ENCODE assay signal across 21 cellular contexts in genomic region chr12:52627395-52628110, GRCh38. TPM values are rescaled to one million over a fixed set of nuclear protein-coding genes. Genes with fewer than 3 reads are reported as not detected.
A peak's percentile ranks its signal among the peaks of the same experiment; 100 is the strongest.
DNase-seq lines count a peak whose midpoint lies in the region; ATAC-seq, FAIRE-seq and TF ChIP-seq lines count a peak whose summit lies in the region.
"Had no signal": no experiment of that assay in that cellular context is flagged by ENCODE, and none has a peak within 500 bp of the region (broad histone marks: within the 10 kb centered on the region; RNA-seq: fewer than 3 reads in every experiment).

No MANE protein-coding gene starts in this region.

- H3K27me3 ChIP-seq in small intestine (ENCODE audit: control insufficient read depth in 2 of 2, insufficient read depth in 2 of 2, low read length in 2 of 2) (no peaks in the 10 kb centered on the region), gastroesophageal sphincter (no peaks in the 10 kb centered on the region), tibial artery (peaks cover 0 to 14% of the 10 kb centered on the region in 2 donors)

- H3K27me3 Mint-ChIP-seq in activated naive CD4-positive, alpha-beta T cell treated with anti-CD3 and anti-CD28 coated beads, Interleukin-2, amount 50 U/mL, for 24 hours, result no peaks in the 10 kb centered on the region

- no peaks in the 10 kb centered on the region for H3K9me3 ChIP-seq in HEK293 (ENCODE audit: control insufficient read depth, insufficient read depth, low read depth, low read length)
- H3K9me3 ChIP-seq in small intestine (ENCODE audit: control insufficient read depth, low read depth), result no peaks in the 10 kb centered on the region
- no peaks in the 10 kb centered on the region for H3K9me3 ChIP-seq in gastroesophageal sphincter
- peaks cover 0 to 4% (median 0%) of the 10 kb centered on the region in 3 donors for H3K9me3 ChIP-seq in tibial artery

- TF ChIP-seq EP300 in gastroesophageal sphincter (IDR thresholded peaks at IDR 0.05), result no peak

- no peak overlapping the region for H3K4me3 ChIP-seq in HEK293 (ENCODE audit: low read depth, low read length)
- H3K4me3 ChIP-seq in small intestine (ENCODE audit: low read depth in 1 of 2, low read length in 2 of 2), result no peak overlapping the region
- H3K4me3 ChIP-seq in gastroesophageal sphincter, result no peak overlapping the region
- no peak overlapping the region for H3K4me3 ChIP-seq in tibial artery

- peak overlapping the region; percentile 77 for H3K4me3 Mint-ChIP-seq in activated naive CD4-positive, alpha-beta T cell treated with anti-CD3 and anti-CD28 coated beads, Interleukin-2, amount 50 U/mL, for 24 hours

- peaks cover 1% of the 10 kb centered on the region for H3K36me3 Mint-ChIP-seq in activated naive CD4-positive, alpha-beta T cell treated with anti-CD3 and anti-CD28 coated beads, Interleukin-2, amount 50 U/mL, for 24 hours
- H3K36me3 Mint-ChIP-seq: CD4-positive, CD25-positive, alpha-beta regulatory T cell had no signal

- ATAC-seq in HG03280 (IDR thresholded peaks at IDR 0.05; ENCODE audit: unreplicated experiment) (no peak), gastroesophageal sphincter (no peak)

- FAIRE-seq in small intestine (lab: Jason Lieb, UNC), result no peak
- FAIRE-seq: HTR-8/SVneo had no signal

- H3K27ac ChIP-seq in HEK293 (ENCODE audit: extremely low read depth, low read depth, low read length) (no peak overlapping the region), small intestine (ENCODE audit: low read depth in 1 of 2, low read length in 1 of 2) (no peak overlapping the region), gastroesophageal sphincter (no peak overlapping the region), tibial artery (no peak overlapping the region)
- H3K27ac ChIP-seq: HL-60 had no signal

- POLR2A ChIA-PET in HEK293 (lab: Yijun Ruan, JAX), result no interaction called here

- H3K36me3 ChIP-seq in HEK293 (ENCODE audit: control insufficient read depth in 2 of 2, insufficient read depth in 1 of 2, low read length in 2 of 2) (no peaks in the 10 kb centered on the region), small intestine (ENCODE audit: control insufficient read depth in 2 of 2, insufficient read depth in 2 of 2, low read length in 2 of 2) (no peaks in the 10 kb centered on the region), gastroesophageal sphincter (no peaks in the 10 kb centered on the region), tibial artery (no peaks in the 10 kb centered on the region)

- DNase-seq in activated naive CD4-positive, alpha-beta T cell treated with anti-CD3 and anti-CD28 coated beads, Interleukin-2, amount 50 U/mL, for 16 hours, result no peak
- peak; percentile 37 for DNase-seq in ecto neural progenitor cell (ENCODE audit: low spot score)
- DNase-seq in small intestine, result peak; percentile 33
- DNase-seq in tibial artery, result no peak
- DNase-seq: Calu3; CD4-positive, CD25-positive, alpha-beta regulatory T cell; H7; NCI-H1105 treated with DMSO at 0.1 percent for 48 hours; NCI-H1930; NCI-H526 treated with DMSO at 0.1 percent for 48 hours; NK-92 treated with Interleukin-12 subunit alpha and Interleukin-12 subunit beta, amount 100 ng/mL, for 24 hours; OCI-M1; SHP77 treated with DMSO at 0.1 percent for 48 hours had no signal

- no peak for TF ChIP-seq POLR2A in gastroesophageal sphincter (IDR thresholded peaks at IDR 0.05)

- peaks cover 93% of the 10 kb centered on the region for H3K4me1 Mint-ChIP-seq in activated naive CD4-positive, alpha-beta T cell treated with anti-CD3 and anti-CD28 coated beads, Interleukin-2, amount 50 U/mL, for 24 hours

- peak overlapping the region; percentile 53 for H3K27ac Mint-ChIP-seq in activated naive CD4-positive, alpha-beta T cell treated with anti-CD3 and anti-CD28 coated beads, Interleukin-2, amount 50 U/mL, for 24 hours
- H3K27ac Mint-ChIP-seq: CD4-positive, CD25-positive, alpha-beta regulatory T cell had no signal

- CTCF ChIA-PET in HEK293 (lab: Yijun Ruan, JAX), result interaction anchor here (0.6 to 1.4 kb wide), 2 partner anchors 252 to 409 kb away, joined by 3 to 4 read pairs; no protein-coding TSS in a partner anchor

- 27 to 52% (median 33%) methylated on average over 2 of the region's 2 CpGs for WGBS in small intestine, 3 donors
- WGBS in gastroesophageal sphincter (ENCODE audit: low coverage in 1 of 2), 2 donors, result 75% methylated on average over 1 of the region's 2 CpGs; no CpG with 5 or more reads in 1 of the 2 donors

- intact Hi-C loops in tibial artery (cut with DNase I; ENCODE audit: low total_unique reads), result no loop called here

- H3K4me1 ChIP-seq in HEK293 (ENCODE audit: control insufficient read depth, insufficient read depth, low read length), result no peaks in the 10 kb centered on the region; the same call in 1 of the 2 replicates
- peaks cover 0 to 2% of the 10 kb centered on the region in 2 donors for H3K4me1 ChIP-seq in small intestine (ENCODE audit: control insufficient read depth in 2 of 2, insufficient read depth in 1 of 2, low read depth in 1 of 2, low read length in 1 of 2)
- H3K4me1 ChIP-seq in gastroesophageal sphincter, result no peaks in the 10 kb centered on the region
- no peaks in the 10 kb centered on the region for H3K4me1 ChIP-seq in tibial artery

- no peak for TF ChIP-seq CTCF in HEK293 (tag by site-specific recombination; IDR thresholded peaks at IDR 0.05)
- no peak for TF ChIP-seq CTCF in gastroesophageal sphincter (IDR thresholded peaks at IDR 0.05)
- no peak for TF ChIP-seq CTCF in tibial artery (IDR thresholded peaks at IDR 0.05)

- no peaks in the 10 kb centered on the region for H3K9me3 Mint-ChIP-seq in activated naive CD4-positive, alpha-beta T cell treated with anti-CD3 and anti-CD28 coated beads, Interleukin-2, amount 50 U/mL, for 24 hours

TF ChIP-seq in HEK293, 187 proteins besides CTCF, POLR2A, EP300 and RAD21:
- TF ChIP-seq INSM2 (tag by site-specific recombination; IDR thresholded peaks at IDR 0.05) (no peak), ZNF423 (tag by site-specific recombination; IDR thresholded peaks at IDR 0.05) (no peak), ZNF777 (tag by site-specific recombination; IDR thresholded peaks at IDR 0.05; ENCODE audit: borderline replicate concordance) (no peak), ZNF302 (tag by site-specific recombination; IDR thresholded peaks at IDR 0.05; ENCODE audit: low read depth) (no peak), ZNF701 (tag by site-specific recombination; IDR thresholded peaks at IDR 0.05) (peak; percentile 88), ZNF221 (tag by site-specific recombination; IDR thresholded peaks at IDR 0.05; ENCODE audit: borderline replicate concordance) (no peak)

RNA-seq across cellular contexts. Expression of gene KRT73, which starts 9.2 kb away (rescaled TPM):
- 1 to 10 TPM in 2 of 3 donors, under 1 TPM in 1; 0.84 to 2.2 (median 1.4) TPM for polyA plus RNA-seq in small intestine
- total RNA-seq in gastroesophageal sphincter, result not detected
- total RNA-seq: Calu3, H7, LHCN-M2, RPMI7951 had no signal

RNA-seq across cellular contexts. Expression of gene KRT2, which starts 24.5 kb away (rescaled TPM):
- polyA plus RNA-seq in small intestine, result 1 to 10 TPM; 1.1 to 2.2 (median 1.1) TPM
- total RNA-seq in gastroesophageal sphincter, result not detected
- total RNA-seq: Calu3, H7, LHCN-M2, RPMI7951 had no signal

RNA-seq across cellular contexts. Expression of gene KRT72, which starts 26.3 kb away (rescaled TPM):
- polyA plus RNA-seq in small intestine, result 10 to 100 TPM in 1 of 3 donors, 1 to 10 TPM in 2; 3.2 to 24.6 (median 9.8) TPM
- total RNA-seq in gastroesophageal sphincter, result not detected
- total RNA-seq: Calu3, H7, LHCN-M2, RPMI7951 had no signal

RNA-seq across cellular contexts. Expression of gene KRT1, which starts 52.7 kb away (rescaled TPM):
- not detected for polyA plus RNA-seq in small intestine
- total RNA-seq in gastroesophageal sphincter, result not detected
- total RNA-seq: Calu3, H7, LHCN-M2, RPMI7951 had no signal

RNA-seq across cellular contexts. Expression of gene KRT74, which starts 53.9 kb away (rescaled TPM):
- polyA plus RNA-seq in small intestine, result under 1 TPM in 1 of 3 donors, not detected in 2; 0.27 TPM
- total RNA-seq in gastroesophageal sphincter, result not detected
- total RNA-seq: Calu3; CD4-positive, CD25-positive, alpha-beta regulatory T cell; H7; LHCN-M2; RPMI7951 had no signal
- polyA plus RNA-seq: CD4-positive, CD25-positive, alpha-beta regulatory T cell had no signal

Comparison
In these comparisons a context has a peak if more than half of its experiments do, and no peak if none do; other contexts are left out.
1. DNase-seq: peak in ecto neural progenitor cell (single experiment) and small intestine (single experiment); none in activated naive CD4-positive, alpha-beta T cell treated with anti-CD3 and anti-CD28 coated beads, Interleukin-2, amount 50 U/mL, for 16 hours (single experiment) and tibial artery (0 of 2).